12 cellular contexts compared by ENCODE assay signal in the genomic region with DNA sequence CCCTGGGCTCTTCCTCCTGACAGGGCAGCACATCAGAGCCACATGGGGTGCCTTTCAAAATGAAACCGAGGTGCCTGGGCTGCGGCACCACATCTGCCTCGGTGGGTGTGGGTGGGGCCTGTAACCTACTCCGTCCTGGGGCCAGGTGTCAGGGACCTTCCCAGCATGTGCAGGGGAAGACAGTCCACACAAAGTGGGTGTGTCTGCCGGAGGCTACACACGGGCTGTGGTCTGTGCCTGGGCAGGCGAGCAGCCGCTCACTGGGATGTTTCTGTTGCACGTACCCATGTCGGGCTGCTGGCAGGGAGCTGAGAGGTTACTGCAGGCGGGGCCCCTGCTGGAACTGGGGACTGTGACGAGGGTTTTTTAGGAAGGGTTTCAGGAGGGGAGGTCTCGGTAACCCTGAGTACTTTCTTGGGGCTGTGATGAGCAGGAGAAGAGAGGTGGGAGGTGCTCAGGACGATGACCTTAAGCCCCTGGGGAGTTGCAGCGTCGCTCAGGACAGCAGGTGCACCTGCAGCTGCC.
DNase-seq lines count a peak whose midpoint lies in the region; ATAC-seq and TF ChIP-seq lines count a peak whose summit lies in the region.
"Had no signal": no experiment of that assay in that cellular context is flagged by ENCODE, and none has a peak within 500 bp of the region (broad histone marks: within the 10 kb centered on the region; RNA-seq: fewer than 3 reads in every experiment).

No MANE protein-coding gene starts in this region.

- peak overlapping the region; percentile 59 to 87 for H3K27ac Mint-ChIP-seq in activated naive CD4-positive, alpha-beta T cell treated with anti-CD3 and anti-CD28 coated beads, Interleukin-2, amount 50 U/mL, for 72 hours
- peak overlapping the region; percentile 90 for H3K27ac Mint-ChIP-seq in nephron progenitor cell

- H3K27me3 Mint-ChIP-seq in nephron progenitor cell (ENCODE audit: low read depth, poor library complexity) = no peaks in the 10 kb centered on the region

- POLR2A ChIA-PET in GM10248 (lab: Yijun Ruan, JAX) = no interaction called here

- H3K4me3 Mint-ChIP-seq in nephron progenitor cell = no peak overlapping the region

- CTCF ChIA-PET in GM10248 (lab: Yijun Ruan, JAX) = interaction anchor here (1.0 to 5.8 kb wide), 3 partner anchors 40 to 167 kb away, joined by 3 to 34 read pairs (median 3); no protein-coding TSS in a partner anchor

- no peaks in the 10 kb centered on the region for H3K9me3 Mint-ChIP-seq in activated naive CD4-positive, alpha-beta T cell treated with anti-CD3 and anti-CD28 coated beads, Interleukin-2, amount 50 U/mL, for 72 hours
- no peaks in the 10 kb centered on the region for H3K9me3 Mint-ChIP-seq in nephron progenitor cell

- H3K36me3 Mint-ChIP-seq in activated naive CD4-positive, alpha-beta T cell treated with anti-CD3 and anti-CD28 coated beads, Interleukin-2, amount 50 U/mL, for 72 hours = peaks cover 0 to 11% of the 10 kb centered on the region in 2 donors
- peaks cover 23% of the 10 kb centered on the region for H3K36me3 Mint-ChIP-seq in nephron progenitor cell (ENCODE audit: low read depth)

- TF ChIP-seq CTCF in GM10248 (IDR thresholded peaks at IDR 0.05; ENCODE audit: control extremely low read depth, extremely low read depth, low read depth, missing control alignments) (no peak), nephron progenitor cell (IDR thresholded peaks at IDR 0.05) (no peak)

- H3K4me1 Mint-ChIP-seq in nephron progenitor cell = peaks cover 10% of the 10 kb centered on the region

- ATAC-seq in HG03354 (IDR thresholded peaks at IDR 0.05; ENCODE audit: poor library complexity, severe bottlenecking, unreplicated experiment) = peak; percentile 45
- ATAC-seq in activated naive CD4-positive, alpha-beta T cell treated with anti-CD3 and anti-CD28 coated beads, Interleukin-2, amount 50 U/mL, for 72 hours = peak in 1 of 2 donors; percentile 17

- DNase-seq in GM10248 (ENCODE audit: extremely low spot score) (peak; percentile 74), nephron progenitor cell (no peak), A172 (ENCODE audit: low spot score) (no peak), NCI-H1092 treated with DMSO at 0.1 percent for 48 hours (lab: John Stamatoyannopoulos, UW) (no peak), GM19240 (ENCODE audit: insufficient read length, low spot score) (no peak), hypothalamus (lab: John Stamatoyannopoulos, UW) (no peak)
- peak in 1 of 2 donors; percentile 52 for DNase-seq in activated naive CD4-positive, alpha-beta T cell treated with anti-CD3 and anti-CD28 coated beads, Interleukin-2, amount 50 U/mL, for 72 hours (ENCODE audit: low spot score in 2 of 2)
- DNase-seq: foreskin melanocyte, mesenchymal stem cell, NCI-H2081, PC-9 had no signal
